Comparison of ENCODE assay signal across 8 cellular contexts in genomic region chr4:108166441-108167315, GRCh38. TPM values are rescaled to one million over a fixed set of nuclear protein-coding genes. Genes with fewer than 3 reads are reported as not detected.
DNase-seq lines count a peak whose midpoint lies in the region; ATAC-seq and TF ChIP-seq lines count a peak whose summit lies in the region.

No MANE protein-coding gene starts in this region.

- peak; percentile 2 for DNase-seq in T1000 (lab: John Stamatoyannopoulos, UW)
- DNase-seq in breast epithelium (ENCODE audit: low spot score in 2 of 2): no peak
- DNase-seq in mesenchymal stem cell: peak; percentile 50
- peak; percentile 31 for DNase-seq in stimulated activated naive B cell treated with anti-CD40 and anti-IgM and Interleukin-4, amounts not matched to agents 10 μg/mL and 1 μg/mL and 100 μg/mL, for 72 hours
- no peak for DNase-seq in ACHN

- intact Hi-C loops in breast epithelium (cut with DNase I; ENCODE audit: low total_unique reads): no loop called here

- no peaks in the 10 kb centered on the region for H3K36me3 Mint-ChIP-seq in stimulated activated naive B cell treated with anti-CD40 and anti-IgM and Interleukin-4, amounts not matched to agents 10 μg/mL and 1 μg/mL and 100 μg/mL, for 72 hours

- H3K4me2 ChIP-seq in mesenchymal stem cell (ENCODE audit: low read length, poor library complexity, severe bottlenecking): peak overlapping the region; percentile 98

- H3K4me1 ChIP-seq in ES-I3 (ENCODE audit: insufficient read depth, low read length) (peaks cover 15% of the 10 kb centered on the region), breast epithelium (peaks cover 0 to 6% of the 10 kb centered on the region in 2 donors), mesenchymal stem cell (ENCODE audit: control insufficient read depth, insufficient read depth, low read depth, low read length) (peaks cover 11% of the 10 kb centered on the region)

- no peaks in the 10 kb centered on the region for H3K36me3 ChIP-seq in ES-I3 (ENCODE audit: insufficient read depth, low read length)
- H3K36me3 ChIP-seq in breast epithelium: no peaks in the 10 kb centered on the region
- no peaks in the 10 kb centered on the region for H3K36me3 ChIP-seq in mesenchymal stem cell (ENCODE audit: control insufficient read depth in 1 of 2, insufficient read depth in 2 of 2, low read depth in 1 of 2, low read length in 2 of 2)

- H2BK15ac ChIP-seq in mesenchymal stem cell (ENCODE audit: low read depth, poor library complexity, severe bottlenecking): no peak overlapping the region

- H2BK5ac ChIP-seq in mesenchymal stem cell (ENCODE audit: low read depth, low read length, poor library complexity, severe bottlenecking): no peak overlapping the region

- TF ChIP-seq CTCF in breast epithelium (IDR thresholded peaks at IDR 0.05): no peak

- H2AFZ ChIP-seq in mesenchymal stem cell (ENCODE audit: low read depth, low read length): peak overlapping the region; percentile 32

- ATAC-seq in HG03342 (IDR thresholded peaks at IDR 0.05; ENCODE audit: unreplicated experiment): peak; percentile 32
- peak; percentile 40 to 53 for ATAC-seq in stimulated activated naive B cell treated with anti-CD40 and anti-IgM and Interleukin-4, amounts not matched to agents 10 μg/mL and 1 μg/mL and 100 μg/mL, for 72 hours (replicated peaks)
- ATAC-seq in GM18873 (IDR thresholded peaks at IDR 0.05; ENCODE audit: low FRiP score, unreplicated experiment): no peak

- H3K9me3 Mint-ChIP-seq in stimulated activated naive B cell treated with anti-CD40 and anti-IgM and Interleukin-4, amounts not matched to agents 10 μg/mL and 1 μg/mL and 100 μg/mL, for 72 hours: no peaks in the 10 kb centered on the region

- no peak overlapping the region for H3K14ac ChIP-seq in mesenchymal stem cell (ENCODE audit: low read length in 2 of 2)

- H3K18ac ChIP-seq in mesenchymal stem cell (ENCODE audit: low read depth in 1 of 2, low read length in 2 of 2): no peak overlapping the region

- H2AK5ac ChIP-seq in mesenchymal stem cell (ENCODE audit: low read length, severe bottlenecking): no peak overlapping the region

- WGBS in mesenchymal stem cell: 1% methylated on average over 56 of the region's 58 CpGs

- no peak overlapping the region for H4K8ac ChIP-seq in mesenchymal stem cell (ENCODE audit: low read length)

- H3K9me3 ChIP-seq in ES-I3 (ENCODE audit: control insufficient read depth, insufficient read depth, low read length) (no peaks in the 10 kb centered on the region), breast epithelium (no peaks in the 10 kb centered on the region), mesenchymal stem cell (ENCODE audit: control insufficient read depth, low read length) (no peaks in the 10 kb centered on the region)

- peak overlapping the region; percentile 93 to 98 for H3K4me3 Mint-ChIP-seq in stimulated activated naive B cell treated with anti-CD40 and anti-IgM and Interleukin-4, amounts not matched to agents 10 μg/mL and 1 μg/mL and 100 μg/mL, for 72 hours

- no peak overlapping the region for H3K4ac ChIP-seq in mesenchymal stem cell (ENCODE audit: low read depth in 1 of 2, low read length in 2 of 2)

- H4K91ac ChIP-seq in mesenchymal stem cell (ENCODE audit: low read length): no peak overlapping the region

- peaks cover 46 to 51% of the 10 kb centered on the region in 2 donors for H3K27me3 Mint-ChIP-seq in stimulated activated naive B cell treated with anti-CD40 and anti-IgM and Interleukin-4, amounts not matched to agents 10 μg/mL and 1 μg/mL and 100 μg/mL, for 72 hours

- H3K27ac ChIP-seq in breast epithelium (peak overlapping the region; percentile 10 to 15), mesenchymal stem cell (ENCODE audit: low read length, poor library complexity, severe bottlenecking) (no peak overlapping the region)

- H2BK120ac ChIP-seq in mesenchymal stem cell (ENCODE audit: low read depth, low read length): no peak overlapping the region

- H3K27me3 ChIP-seq in breast epithelium: peaks cover 0 to 74% of the 10 kb centered on the region in 2 donors
- H3K27me3 ChIP-seq in mesenchymal stem cell (ENCODE audit: control insufficient read depth in 1 of 2, insufficient read depth in 1 of 2, low read length in 2 of 2): peaks cover 34 to 82% of the 10 kb centered on the region in 2 experiments

- H3K9ac ChIP-seq in ES-I3 (ENCODE audit: low read depth, low read length) (peak overlapping the region; percentile 83; the same call in 1 of the 2 replicates), mesenchymal stem cell (ENCODE audit: low read length) (peak overlapping the region; percentile 60)

- H3K27ac Mint-ChIP-seq in stimulated activated naive B cell treated with anti-CD40 and anti-IgM and Interleukin-4, amounts not matched to agents 10 μg/mL and 1 μg/mL and 100 μg/mL, for 72 hours: peak overlapping the region; percentile 90

- in situ Hi-C loops in ACHN (cut with HindIII; ENCODE audit: low pct_ligation_motif_present, low pct_unique_long_range_greater_than_20kb, low sequenced_read_pairs): no loop called here

- H3K4me3 ChIP-seq in breast epithelium (peak overlapping the region; percentile 53 to 76 (median 62)), mesenchymal stem cell (ENCODE audit: insufficient read depth in 1 of 2, low read depth in 1 of 2, low read length in 2 of 2) (peak overlapping the region; percentile 66 to 84)

- no peak overlapping the region for H2BK12ac ChIP-seq in mesenchymal stem cell (ENCODE audit: low read length in 2 of 2)

- H3K23ac ChIP-seq in mesenchymal stem cell (ENCODE audit: low read length in 2 of 2): no peak overlapping the region

- peaks cover 2% of the 10 kb centered on the region for H3K79me1 ChIP-seq in mesenchymal stem cell (replicated peaks; ENCODE audit: low read length, poor library complexity, severe bottlenecking)

- peaks cover 32 to 65% of the 10 kb centered on the region in 2 donors for H3K4me1 Mint-ChIP-seq in stimulated activated naive B cell treated with anti-CD40 and anti-IgM and Interleukin-4, amounts not matched to agents 10 μg/mL and 1 μg/mL and 100 μg/mL, for 72 hours

- no peak for TF ChIP-seq POLR2A in breast epithelium (IDR thresholded peaks at IDR 0.05)

RNA-seq across cellular contexts. Expression of gene LEF1, which starts 2.1 kb away (rescaled TPM):
- 1 to 10 TPM; 2.6 to 7.6 (median 7.2) TPM for total RNA-seq in breast epithelium
- polyA plus RNA-seq in mesenchymal stem cell (2013, experiment 1 of 2): 11.8 TPM
- polyA plus RNA-seq in mesenchymal stem cell (2013, experiment 2 of 2): 10.3 TPM

Comparison
In these comparisons a context has a peak if more than half of its experiments do, and no peak if none do; other contexts are left out.
1. DNase-seq: peak in T1000 (single experiment), mesenchymal stem cell (single experiment) and stimulated activated naive B cell treated with anti-CD40 and anti-IgM and Interleukin-4, amounts not matched to agents 10 μg/mL and 1 μg/mL and 100 μg/mL, for 72 hours (single experiment); none in breast epithelium (0 of 2) and ACHN (single experiment).